Comparison of ENCODE assay signal across 21 cellular contexts in the genomic region with DNA sequence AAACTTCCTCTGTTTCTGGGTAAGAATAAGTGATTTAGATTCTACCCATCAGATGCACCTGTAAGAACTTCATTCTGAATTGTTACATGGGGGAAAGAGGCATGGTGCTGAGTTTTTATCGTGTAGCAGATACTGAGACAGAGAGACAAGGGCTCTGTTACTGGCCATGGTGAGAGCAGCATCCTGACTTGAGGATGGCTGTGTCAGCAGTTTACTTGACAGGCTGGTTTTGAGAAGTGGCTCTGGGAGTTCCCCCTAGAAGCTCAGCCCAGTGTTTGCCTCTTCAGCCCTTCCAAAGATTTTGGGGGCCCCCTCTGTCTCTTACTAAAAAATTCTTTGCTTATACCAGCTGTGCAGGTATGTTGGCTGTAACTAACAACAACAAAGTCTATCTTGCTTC.
DNase-seq lines count a peak whose midpoint lies in the region; ATAC-seq, FAIRE-seq and TF ChIP-seq lines count a peak whose summit lies in the region.
"Had no signal": no experiment of that assay in that cellular context is flagged by ENCODE, and none has a peak within 500 bp of the region (broad histone marks: within the 10 kb centered on the region; RNA-seq: fewer than 3 reads in every experiment).

No MANE protein-coding gene starts in this region.

- no peaks in the 10 kb centered on the region for H3K9me1 ChIP-seq in K562 (ENCODE audit: control insufficient read depth, insufficient read depth, low read length)

- H3K27me3 ChIP-seq in MM.1S (replicated peaks; ENCODE audit: insufficient read depth, low read length) (no peaks in the 10 kb centered on the region), K562 (ENCODE audit: control insufficient read depth in 2 of 2, insufficient read depth in 2 of 2, low read length in 2 of 2) (no peaks in the 10 kb centered on the region)
- H3K27me3 ChIP-seq: BE2C had no signal

- no peaks in the 10 kb centered on the region for H3K4me1 ChIP-seq in A549
- H3K4me1 ChIP-seq in MM.1S (ENCODE audit: low read length) = peaks cover 4% of the 10 kb centered on the region; the same call in 1 of the 2 replicates
- H3K4me1 ChIP-seq in K562 (replicated peaks in 1 of 2; ENCODE audit: control insufficient read depth in 2 of 2, insufficient read depth in 2 of 2, low read length in 2 of 2) = no peaks in the 10 kb centered on the region
- H3K4me1 ChIP-seq: BE2C, HAP-1 had no signal

- H2AFZ ChIP-seq in MM.1S (ENCODE audit: low read length) (no peak overlapping the region), K562 (ENCODE audit: low read depth, low read length) (no peak overlapping the region)
- H2AFZ ChIP-seq: GM23248 had no signal

- FAIRE-seq in A549 (lab: Jason Lieb, UNC) = no peak
- FAIRE-seq in K562 (lab: Jason Lieb, UNC) = no peak
- FAIRE-seq: GM12878 had no signal

- no peaks in the 10 kb centered on the region for H3K36me3 ChIP-seq in MM.1S (replicated peaks; ENCODE audit: insufficient read depth, low read length)
- no peaks in the 10 kb centered on the region for H3K36me3 ChIP-seq in K562 (ENCODE audit: control insufficient read depth, insufficient read depth, low read length)
- H3K36me3 ChIP-seq: BE2C, HAP-1 had no signal

- H3K9ac ChIP-seq in MM.1S (ENCODE audit: low read length) = no peak overlapping the region
- no peak overlapping the region for H3K9ac ChIP-seq in K562 (ENCODE audit: insufficient read depth in 1 of 2, low read depth in 2 of 2, low read length in 2 of 2)
- H3K9ac ChIP-seq: GM23248 had no signal

- DNase-seq in A549 (ENCODE audit: low read depth in 1 of 2, low spot score in 1 of 2) (no peak), MM.1S (peak; percentile 84), K562 (ENCODE audit: extremely low read depth in 1 of 4, low spot score in 3 of 4) (no peak), pons (ENCODE audit: low spot score) (peak; percentile 24), iPS-NIHi11 (ENCODE audit: low spot score) (no peak), NCI-H226 (no peak)
- DNase-seq: 8988T; BE2C; C1 segment of cervical spinal cord; CD4-positive, CD25-positive, alpha-beta regulatory T cell; CD8-positive, alpha-beta memory T cell; COR-L47; DMS 273 treated with DMSO at 0.1 percent for 48 hours; DMS53; DND-41; EL; GM23248 had no signal

- no peaks in the 10 kb centered on the region for H4K20me1 ChIP-seq in MM.1S (ENCODE audit: insufficient read depth, low read length)
- no peaks in the 10 kb centered on the region for H4K20me1 ChIP-seq in K562 (replicated peaks; ENCODE audit: control insufficient read depth, insufficient read depth, low read length)

- H3K27ac ChIP-seq in A549 = no peak overlapping the region
- H3K27ac ChIP-seq in MM.1S (ENCODE audit: low read length) = no peak overlapping the region
- no peak overlapping the region for H3K27ac ChIP-seq in K562 (ENCODE audit: extremely low read depth, low read depth, low read length)
- H3K27ac ChIP-seq: GM23248, HL-60 had no signal

- POLR2A ChIA-PET in A549 (lab: Yijun Ruan, JAX) (no interaction called here), K562 (lab: Yijun Ruan, JAX) (no interaction called here)

- no peak for TF ChIP-seq POLR2A in A549 (IDR thresholded peaks at IDR 0.05; ENCODE audit: low read length)
- no peak for TF ChIP-seq POLR2A in K562 (conservative IDR thresholded peaks at IDR 0.05)

- intact Hi-C loops in K562 (cut with micrococcal nuclease) = no loop called here

- no peak for TF ChIP-seq RAD21 in A549 (conservative IDR thresholded peaks at IDR 0.05 in 1 of 2, IDR thresholded peaks at IDR 0.05 in 1 of 2)
- no peak for TF ChIP-seq RAD21 in K562 (CRISPR knock-in tag; conservative IDR thresholded peaks at IDR 0.05 in 1 of 2, IDR thresholded peaks at IDR 0.05 in 1 of 2)

- no peaks in the 10 kb centered on the region for H3K79me2 ChIP-seq in MM.1S (ENCODE audit: low read length)
- H3K79me2 ChIP-seq in K562 (ENCODE audit: control insufficient read depth, insufficient read depth, low read length) = no peaks in the 10 kb centered on the region

- CTCF ChIA-PET in A549 (lab: Yijun Ruan, JAX) = no interaction called here
- CTCF ChIA-PET in K562 (lab: Yijun Ruan, JAX; ENCODE audit: low intra/inter-chr PET ratio) = no interaction called here

- BruUV-seq in K562 (replicated peaks; lab: Mats Ljungman, UMichigan) = no TSS peak

- H3K9me2 ChIP-seq in MM.1S (replicated peaks; ENCODE audit: insufficient read depth, low read length) = no peaks in the 10 kb centered on the region

- WGBS in A549 (ENCODE audit: missing lambda C conversion rate) = 0% methylated on average over 1 of the region's 1 CpG
- WGBS in K562 (ENCODE audit: insufficient coverage, low coverage, missing lambda C conversion rate) = 9% methylated on average over 1 of the region's 1 CpG

- TF ChIP-seq EP300 in A549 (IDR thresholded peaks at IDR 0.05) (no peak), K562 (IDR thresholded peaks at IDR 0.05; ENCODE audit: low read length) (no peak)

- TF ChIP-seq CTCF in A549 (IDR thresholded peaks at IDR 0.05) (no peak), MM.1S (IDR thresholded peaks at IDR 0.05; ENCODE audit: low read length) (no peak), K562 (IDR thresholded peaks at IDR 0.05 in 2 of 3, conservative IDR thresholded peaks at IDR 0.05 in 1 of 3; ENCODE audit: insufficient read depth in 2 of 3, low read depth in 1 of 3, low read length in 3 of 3) (no peak)

- H3F3A ChIP-seq in MM.1S (ENCODE audit: insufficient read depth, low read length) = no peaks in the 10 kb centered on the region

- in situ Hi-C loops in K562 (cut with MboI) = no loop called here

- no peak for ATAC-seq in A549
- no peak for ATAC-seq in K562
- no peak for ATAC-seq in HG03439 (IDR thresholded peaks at IDR 0.05; ENCODE audit: unreplicated experiment)
- ATAC-seq: GM12878 had no signal

- H3K4me3 ChIP-seq in A549 = no peak overlapping the region
- H3K4me3 ChIP-seq in MM.1S (ENCODE audit: low read length) = no peak overlapping the region
- no peak overlapping the region for H3K4me3 ChIP-seq in K562
- H3K4me3 ChIP-seq: GM12878, GM23248, HAP-1 had no signal

- H3K4me2 ChIP-seq in A549 (no peak overlapping the region), MM.1S (ENCODE audit: low read depth, low read length) (no peak overlapping the region), K562 (ENCODE audit: insufficient read depth, low read length) (no peak overlapping the region)

- no peaks in the 10 kb centered on the region for H3K9me3 ChIP-seq in A549
- H3K9me3 ChIP-seq in MM.1S (replicated peaks; ENCODE audit: insufficient read depth, low read length) = no peaks in the 10 kb centered on the region
- H3K9me3 ChIP-seq in K562 (replicated peaks; ENCODE audit: control insufficient read depth, insufficient read depth, low read depth, low read length) = no peaks in the 10 kb centered on the region
- H3K9me3 ChIP-seq: BE2C, HAP-1 had no signal

TF ChIP-seq in A549, 52 proteins besides CTCF, POLR2A, EP300 and RAD21:
- no peak for TF ChIP-seq ESRRA (IDR thresholded peaks at IDR 0.05; ENCODE audit: borderline replicate concordance, low read length)
- TF ChIP-seq MAFK (IDR thresholded peaks at IDR 0.05; ENCODE audit: partially characterized antibody) = peak; percentile 48

TF ChIP-seq in K562, 482 proteins besides CTCF, POLR2A, EP300 and RAD21:
- TF ChIP-seq FIP1L1 (IDR thresholded peaks at IDR 0.05; ENCODE audit: low read depth, low read length, poor library complexity, severe bottlenecking) (no peak), TBL1XR1 (IDR thresholded peaks at IDR 0.05; ENCODE audit: low read length in 2 of 2) (no peak), ZNF316 (IDR thresholded peaks at IDR 0.05) (0 out of 2 replicates have a peak, but pooled peaks have one; percentile 16)

Comparison
In these comparisons a context has a peak if more than half of its experiments do, and no peak if none do; other contexts are left out.
1. DNase-seq: peak in MM.1S (single experiment) and pons (single experiment); none in A549 (0 of 2), K562 (0 of 4), iPS-NIHi11 (single experiment) and NCI-H226 (single experiment).
2. Of the 35 proteins assayed by ChIP-seq in both K562 and A549: peak only in K562: none; only in A549: MAFK; in both: none; in neither: 34.